In genomic region chr4:75513529-75514130, GRCh38 we compare ENCODE assay signal across 8 cellular contexts. TPM values are rescaled to one million over a fixed set of nuclear protein-coding genes. Genes with fewer than 3 reads are reported as not detected.
DNase-seq lines count a peak whose midpoint lies in the region; ATAC-seq, FAIRE-seq and TF ChIP-seq lines count a peak whose summit lies in the region.

No MANE protein-coding gene starts in this region.

- H3K9me3 Mint-ChIP-seq in natural killer cell: no peaks in the 10 kb centered on the region
- H3K9me3 Mint-ChIP-seq in natural killer cell treated with Interleukin-12 subunit alpha and Interleukin-12 subunit beta and Interleukin-15 and Interleukin-18, amount 100 ng/mL, for 72 hours: peaks cover 3% of the 10 kb centered on the region
- no peaks in the 10 kb centered on the region for H3K9me3 Mint-ChIP-seq in activated naive CD8-positive, alpha-beta T cell (ENCODE audit: low read depth)

- peak overlapping the region; percentile 88 to 95 for H3K27ac ChIP-seq in kidney (ENCODE audit: low read depth in 2 of 2, low read length in 2 of 2)
- H3K27ac ChIP-seq in substantia nigra (ENCODE audit: low read depth, low read length, poor library complexity, severe bottlenecking): peak overlapping the region; percentile 93

- H3K4me3 Mint-ChIP-seq in natural killer cell: no peak overlapping the region
- no peak overlapping the region for H3K4me3 Mint-ChIP-seq in natural killer cell treated with Interleukin-12 subunit alpha and Interleukin-12 subunit beta and Interleukin-15 and Interleukin-18, amount 100 ng/mL, for 72 hours
- no peak overlapping the region for H3K4me3 Mint-ChIP-seq in activated naive CD8-positive, alpha-beta T cell

- H3K27me3 Mint-ChIP-seq in natural killer cell (ENCODE audit: low read depth in 2 of 2): no peaks in the 10 kb centered on the region
- no peaks in the 10 kb centered on the region for H3K27me3 Mint-ChIP-seq in natural killer cell treated with Interleukin-12 subunit alpha and Interleukin-12 subunit beta and Interleukin-15 and Interleukin-18, amount 100 ng/mL, for 72 hours
- no peaks in the 10 kb centered on the region for H3K27me3 Mint-ChIP-seq in activated naive CD8-positive, alpha-beta T cell

- peak overlapping the region; percentile 50 to 88 for H3K9ac ChIP-seq in kidney (ENCODE audit: low read length in 2 of 2)

- no peak for ATAC-seq in natural killer cell
- ATAC-seq in natural killer cell treated with Interleukin-12 subunit alpha and Interleukin-12 subunit beta and Interleukin-15 and Interleukin-18, amount 100 ng/mL, for 72 hours: no peak

- FAIRE-seq in kidney (lab: Jason Lieb, UNC): no peak

- peaks cover 2 to 37% of the 10 kb centered on the region in 2 donors for H3K4me1 Mint-ChIP-seq in natural killer cell
- peaks cover 28 to 29% of the 10 kb centered on the region in 2 donors for H3K4me1 Mint-ChIP-seq in natural killer cell treated with Interleukin-12 subunit alpha and Interleukin-12 subunit beta and Interleukin-15 and Interleukin-18, amount 100 ng/mL, for 72 hours (ENCODE audit: low read depth in 2 of 2)
- peaks cover 53% of the 10 kb centered on the region for H3K4me1 Mint-ChIP-seq in activated naive CD8-positive, alpha-beta T cell (ENCODE audit: low read depth)

- H3K4me1 ChIP-seq in kidney (ENCODE audit: control insufficient read depth in 1 of 2, insufficient read depth in 1 of 2, low read depth in 1 of 2, low read length in 2 of 2): peaks cover 11 to 23% of the 10 kb centered on the region in 2 donors

- TF ChIP-seq CTCF in natural killer cell (IDR thresholded peaks at IDR 0.05) (no peak), kidney (IDR thresholded peaks at IDR 0.05; ENCODE audit: borderline replicate concordance, extremely low read depth, insufficient read depth) (no peak)

- H3K27ac Mint-ChIP-seq in natural killer cell: no peak overlapping the region
- no peak overlapping the region for H3K27ac Mint-ChIP-seq in natural killer cell treated with Interleukin-12 subunit alpha and Interleukin-12 subunit beta and Interleukin-15 and Interleukin-18, amount 100 ng/mL, for 72 hours
- H3K27ac Mint-ChIP-seq in activated naive CD8-positive, alpha-beta T cell: peak overlapping the region; percentile 91

- intact Hi-C loops in natural killer cell (cut with micrococcal nuclease): loop anchor here (1.0 to 2.0 kb wide), 2 partner anchors 160 to 211 kb away; partner anchors contain the start of genes G3BP2 and USO1
- intact Hi-C loops in kidney (cut with DNase I): no loop called here

- H3K4me3 ChIP-seq in kidney (ENCODE audit: low read length in 2 of 2): peak overlapping the region; percentile 84 to 97

- no peaks in the 10 kb centered on the region for H3K36me3 Mint-ChIP-seq in natural killer cell
- H3K36me3 Mint-ChIP-seq in natural killer cell treated with Interleukin-12 subunit alpha and Interleukin-12 subunit beta and Interleukin-15 and Interleukin-18, amount 100 ng/mL, for 72 hours: peaks cover 27% of the 10 kb centered on the region
- peaks cover 9% of the 10 kb centered on the region for H3K36me3 Mint-ChIP-seq in activated naive CD8-positive, alpha-beta T cell

- H3K9me3 ChIP-seq in kidney (ENCODE audit: control insufficient read depth in 1 of 2, low read length in 2 of 2): no peaks in the 10 kb centered on the region

- peaks cover 0 to 3% of the 10 kb centered on the region in 2 donors for H3K36me3 ChIP-seq in kidney (ENCODE audit: control insufficient read depth in 1 of 2, insufficient read depth in 2 of 2, low read length in 2 of 2)

- DNase-seq in natural killer cell: peak; percentile 20
- no peak for DNase-seq in natural killer cell treated with Interleukin-12 subunit alpha and Interleukin-12 subunit beta and Interleukin-15 and Interleukin-18, amount 100 ng/mL, for 72 hours (ENCODE audit: low spot score)
- no peak for DNase-seq in kidney
- DNase-seq in substantia nigra (lab: John Stamatoyannopoulos, UW): peak in 3 of 49 donors; percentile 41 to 53 (median 44)
- DNase-seq in ureter (ENCODE audit: low spot score): no peak
- DNase-seq in SHP77 treated with DMSO at 0.1 percent for 48 hours (lab: John Stamatoyannopoulos, UW): no peak
- no peak for DNase-seq in NCI-H510A treated with DMSO at 0.1 percent for 48 hours (lab: John Stamatoyannopoulos, UW)

RNA-seq across cellular contexts. Expression of gene RCHY1, which starts 0.6 kb away (rescaled TPM):
- 10 to 100 TPM; 38.7 to 52.4 (median 45.3) TPM for total RNA-seq in natural killer cell
- 10 to 100 TPM; 40.6 to 47.8 TPM for total RNA-seq in natural killer cell treated with Interleukin-12 subunit alpha and Interleukin-12 subunit beta and Interleukin-15 and Interleukin-18, amount 100 ng/mL, for 72 hours
- total RNA-seq in kidney: 40.2 TPM
- 27.8 TPM for polyA plus RNA-seq in kidney (ENCODE audit: insufficient read depth, low read depth, low replicate concordance)
- total RNA-seq in ureter: 28.8 TPM

RNA-seq across cellular contexts. Expression of gene THAP6, which starts 0.6 kb away (rescaled TPM):
- total RNA-seq in natural killer cell (10 to 100 TPM; 20.2 to 24.1 (median 21.8) TPM), kidney (22.1 TPM), ureter (30.8 TPM)
- total RNA-seq in natural killer cell treated with Interleukin-12 subunit alpha and Interleukin-12 subunit beta and Interleukin-15 and Interleukin-18, amount 100 ng/mL, for 72 hours: 10 to 100 TPM; 15.9 to 25.0 TPM
- 6.4 TPM for polyA plus RNA-seq in kidney (ENCODE audit: insufficient read depth, low read depth, low replicate concordance)

RNA-seq across cellular contexts. Expression of gene ODAPH, which starts 42.2 kb away (rescaled TPM):
- total RNA-seq in natural killer cell (not detected), kidney (not detected), ureter (not detected)
- 10 to 100 TPM in 1 of 2 donors, 1 to 10 TPM in 1; 6.2 to 13.0 TPM for total RNA-seq in natural killer cell treated with Interleukin-12 subunit alpha and Interleukin-12 subunit beta and Interleukin-15 and Interleukin-18, amount 100 ng/mL, for 72 hours
- polyA plus RNA-seq in kidney (ENCODE audit: insufficient read depth, low read depth, low replicate concordance): not detected
